Comparison of ENCODE assay signal across 16 cellular contexts in genomic region chr5:97476852-97477534, GRCh38.
DNase-seq lines count a peak whose midpoint lies in the region; ATAC-seq, FAIRE-seq and TF ChIP-seq lines count a peak whose summit lies in the region.
"Had no signal": no experiment of that assay in that cellular context is flagged by ENCODE, and none has a peak within 500 bp of the region (broad histone marks: within the 10 kb centered on the region; RNA-seq: fewer than 3 reads in every experiment).

No MANE protein-coding gene starts in this region.

- H3K9ac ChIP-seq in keratinocyte (ENCODE audit: control insufficient read depth, extremely low read depth, insufficient read depth, low read length) = no peak overlapping the region
- no peak overlapping the region for H3K9ac ChIP-seq in mesendoderm (ENCODE audit: low read length)

- no peak for FAIRE-seq in keratinocyte (lab: Jason Lieb, UNC)
- FAIRE-seq: H54, TTC549 had no signal

- H3K4ac ChIP-seq in mesendoderm (ENCODE audit: low read depth, low read length) = no peak overlapping the region

- H2BK15ac ChIP-seq in mesendoderm (replicated peaks; ENCODE audit: low read depth) = no peak overlapping the region

- no peaks in the 10 kb centered on the region for H3K9me1 ChIP-seq in keratinocyte (ENCODE audit: control insufficient read depth, extremely low read depth, insufficient read depth, low read length)

- H3K9me3 ChIP-seq in keratinocyte (ENCODE audit: control insufficient read depth, low read depth, low read length) = no peaks in the 10 kb centered on the region
- H3K9me3 ChIP-seq: esophagus muscularis mucosa, neutrophil had no signal

- H4K5ac ChIP-seq in mesendoderm (ENCODE audit: low read length) = no peak overlapping the region

- peak; percentile 76 for ATAC-seq in GM18519 (IDR thresholded peaks at IDR 0.05; ENCODE audit: low FRiP score, unreplicated experiment)
- peak; percentile 44 for ATAC-seq in GM21619 (IDR thresholded peaks at IDR 0.05; ENCODE audit: unreplicated experiment)
- peak; percentile 66 for ATAC-seq in HG03159 (IDR thresholded peaks at IDR 0.05; ENCODE audit: unreplicated experiment)
- ATAC-seq: left ventricle myocardium superior; stimulated activated naive B cell treated with anti-CD40 and anti-IgM and Interleukin-4, amounts not matched to agents 10 μg/mL and 1 μg/mL and 100 μg/mL, for 72 hours had no signal

- no peaks in the 10 kb centered on the region for H3K79me2 ChIP-seq in keratinocyte (ENCODE audit: control insufficient read depth, insufficient read depth, low read length)
- H3K79me2 ChIP-seq in mesendoderm (ENCODE audit: control insufficient read depth, insufficient read depth, low read length) = no peaks in the 10 kb centered on the region

- dilution Hi-C loops in keratinocyte (cut with MboI; ENCODE audit: extremely low pct_ligation_motif_present, low sequenced_read_pairs) = no loop called here

- H4K20me1 ChIP-seq in keratinocyte (ENCODE audit: control insufficient read depth, extremely low read depth, insufficient read depth, low read length) = no peaks in the 10 kb centered on the region

- no peak overlapping the region for H2AK5ac ChIP-seq in mesendoderm (ENCODE audit: low read length)

- no peak for DNase-seq in keratinocyte (ENCODE audit: low read depth, low spot score)
- DNase-seq in globus pallidus (ENCODE audit: low spot score) = no peak
- DNase-seq in mesendoderm = no peak
- DNase-seq in activated CD4-positive, alpha-beta T cell treated with anti-CD3 and anti-CD28 coated beads for 4 hours = no peak
- DNase-seq: activated CD4-positive, alpha-beta T cell treated with anti-CD3 and anti-CD28 coated beads, Interleukin-2, amount 10 ng/mL, durations not matched to agents 7 days and 5 days; effector CD4-positive, alpha-beta T cell; left ventricle myocardium superior; NCI-H1436 treated with DMSO at 0.1 percent for 48 hours; stimulated activated naive B cell treated with anti-CD40 and anti-IgM and Interleukin-4, amounts not matched to agents 10 μg/mL and 1 μg/mL and 100 μg/mL, for 72 hours had no signal

- H2BK120ac ChIP-seq in mesendoderm (ENCODE audit: low read depth, low read length) = no peak overlapping the region

- H4K8ac ChIP-seq in mesendoderm (ENCODE audit: low read depth, low read length) = no peak overlapping the region

- H3K4me3 ChIP-seq in keratinocyte (ENCODE audit: control insufficient read depth in 2 of 3, extremely low read depth in 1 of 3, insufficient read depth in 2 of 3, low read depth in 1 of 3, low read length in 3 of 3) = no peak overlapping the region
- no peak overlapping the region for H3K4me3 ChIP-seq in mesendoderm (ENCODE audit: low read length)
- H3K4me3 ChIP-seq: esophagus muscularis mucosa had no signal

- H2BK5ac ChIP-seq in mesendoderm (ENCODE audit: low read length) = no peak overlapping the region

- WGBS in mesendoderm (ENCODE audit: extremely low coverage, insufficient coverage, low lambda C conversion rate) = no CpG with 5 or more reads among the region's 2 CpGs

- H3K79me1 ChIP-seq in mesendoderm (ENCODE audit: low read length) = no peaks in the 10 kb centered on the region

- H3K23ac ChIP-seq in mesendoderm (ENCODE audit: low read length) = no peak overlapping the region

- peak overlapping the region; percentile 34 for H2AFZ ChIP-seq in keratinocyte (ENCODE audit: control insufficient read depth, low read length)

- H3K18ac ChIP-seq in mesendoderm (ENCODE audit: low read length) = no peak overlapping the region

- H3K4me2 ChIP-seq in keratinocyte (ENCODE audit: control insufficient read depth, extremely low read depth, insufficient read depth, low read depth, low read length) = no peak overlapping the region
- no peak overlapping the region for H3K4me2 ChIP-seq in mesendoderm (ENCODE audit: low read length)

- H3K27ac ChIP-seq in keratinocyte (ENCODE audit: control insufficient read depth, insufficient read depth, low read length) (no peak overlapping the region), mesendoderm (ENCODE audit: low read depth, low read length) (no peak overlapping the region)
- H3K27ac ChIP-seq: esophagus muscularis mucosa, neutrophil had no signal

- TF ChIP-seq CTCF in keratinocyte (optimal IDR thresholded peaks at IDR 0.05 in 1 of 3, IDR thresholded peaks at IDR 0.05 in 1 of 3, conservative IDR thresholded peaks at IDR 0.05 in 1 of 3; ENCODE audit: extremely low read depth in 1 of 3, insufficient read depth in 2 of 3, low read length in 3 of 3) = no peak

- H3K4me1 ChIP-seq in keratinocyte (ENCODE audit: control insufficient read depth, extremely low read depth, insufficient read depth, low read length) (peaks cover 3% of the 10 kb centered on the region), mesendoderm (ENCODE audit: control insufficient read depth, low read depth, low read length) (no peaks in the 10 kb centered on the region)
- H3K4me1 ChIP-seq: esophagus muscularis mucosa had no signal

- no peaks in the 10 kb centered on the region for H3K27me3 ChIP-seq in keratinocyte (ENCODE audit: control insufficient read depth, extremely low read depth, insufficient read depth, low read length)
- H3K27me3 ChIP-seq in mesendoderm (ENCODE audit: insufficient read depth, low read length, poor library complexity) = no peaks in the 10 kb centered on the region
- H3K27me3 ChIP-seq: esophagus muscularis mucosa, neutrophil had no signal

- H3K36me3 ChIP-seq in keratinocyte (ENCODE audit: control insufficient read depth in 2 of 2, extremely low read depth in 1 of 2, insufficient read depth in 2 of 2, low read length in 2 of 2) = no peaks in the 10 kb centered on the region
- H3K36me3 ChIP-seq in mesendoderm (ENCODE audit: control insufficient read depth, insufficient read depth, low read length) = no peaks in the 10 kb centered on the region
- H3K36me3 ChIP-seq: esophagus muscularis mucosa, neutrophil had no signal

- no peak overlapping the region for H3K56ac ChIP-seq in mesendoderm (ENCODE audit: low read length)
